In genomic region chr3:23481660-23482278, GRCh38 we compare ENCODE assay signal across 1 cellular context.
TF ChIP-seq lines count a peak whose summit lies in the region.

No MANE protein-coding gene starts in this region.

TF ChIP-seq in GM23338, 12 proteins besides CTCF, POLR2A, EP300 and RAD21 (continued from another document):
- TF ChIP-seq ETS1 (IDR thresholded peaks at IDR 0.05) (no peak), ZNF331 (CRISPR knock-in tag; IDR thresholded peaks at IDR 0.05; ENCODE audit: low read depth) (no peak), EZH2 (IDR thresholded peaks at IDR 0.05; ENCODE audit: low read depth, unreplicated experiment) (no peak), CREB1 (CRISPR knock-in tag; IDR thresholded peaks at IDR 0.05; ENCODE audit: low read depth) (no peak), STAT1 (IDR thresholded peaks at IDR 0.05; ENCODE audit: unreplicated experiment) (no peak)
